14 cellular contexts compared by ENCODE assay signal in genomic region chr1:240499012-240499411, GRCh38.
A peak's percentile ranks its signal among the peaks of the same experiment; 100 is the strongest.
DNase-seq lines count a peak whose midpoint lies in the region; ATAC-seq, FAIRE-seq and TF ChIP-seq lines count a peak whose summit lies in the region.
"Had no signal": no experiment of that assay in that cellular context is flagged by ENCODE, and none has a peak within 500 bp of the region (broad histone marks: within the 10 kb centered on the region; RNA-seq: fewer than 3 reads in every experiment).

No MANE protein-coding gene starts in this region.

- no peaks in the 10 kb centered on the region for H3K79me2 ChIP-seq in H1 (ENCODE audit: control insufficient read depth in 1 of 2, insufficient read depth in 2 of 2, low read length in 2 of 2)

- H2BK12ac ChIP-seq in H1 (ENCODE audit: low read depth, low read length) (no peak overlapping the region), neuronal stem cell (ENCODE audit: low read length) (no peak overlapping the region)

- H3K9ac ChIP-seq in H1 (replicated peaks in 1 of 4; ENCODE audit: extremely low read depth in 1 of 4, low read depth in 3 of 4, low read length in 3 of 4), result no peak overlapping the region
- no peak overlapping the region for H3K9ac ChIP-seq in neuronal stem cell (ENCODE audit: low read depth, low read length, poor library complexity)

- H4K20me1 ChIP-seq in H1 (replicated peaks in 1 of 2; ENCODE audit: control insufficient read depth in 1 of 2, insufficient read depth in 2 of 2, low read length in 2 of 2), result no peaks in the 10 kb centered on the region

- H4K5ac ChIP-seq in H1 (ENCODE audit: insufficient read length, low read depth, low read length), result no peak overlapping the region

- H3K27me3 ChIP-seq in H1 (replicated peaks in 1 of 4; ENCODE audit: control insufficient read depth in 3 of 4, extremely low read depth in 1 of 4, insufficient read depth in 3 of 4, low read length in 3 of 4), result no peaks in the 10 kb centered on the region
- no peaks in the 10 kb centered on the region for H3K27me3 ChIP-seq in neuronal stem cell (ENCODE audit: control insufficient read depth in 3 of 3, insufficient read depth in 3 of 3, low read depth in 1 of 3, low read length in 3 of 3)
- H3K27me3 ChIP-seq in uterus, result no peaks in the 10 kb centered on the region

- H3K4me3 Mint-ChIP-seq in stimulated activated memory B cell treated with anti-CD40 and anti-IgM and Interleukin-4, amounts not matched to agents 10 μg/mL and 1 μg/mL and 100 μg/mL, for 72 hours, result no peak overlapping the region
- H3K4me3 Mint-ChIP-seq: IgD-negative memory B cell had no signal

- no peak overlapping the region for H3K4me2 ChIP-seq in H1 (ENCODE audit: insufficient read depth in 1 of 2, low read depth in 2 of 2, low read length in 2 of 2)
- no peak overlapping the region for H3K4me2 ChIP-seq in neuronal stem cell (ENCODE audit: insufficient read depth, low read length, poor library complexity, severe bottlenecking)

- no peak overlapping the region for H3K56ac ChIP-seq in H1 (replicated peaks; ENCODE audit: insufficient read length, low read depth, low read length)

- no peak for ATAC-seq in stimulated activated memory B cell treated with anti-CD40 and anti-IgM and Interleukin-4, amounts not matched to agents 10 μg/mL and 1 μg/mL and 100 μg/mL, for 72 hours
- ATAC-seq: psoas muscle had no signal

- H4K91ac ChIP-seq in H1 (replicated peaks; ENCODE audit: insufficient read length, low read length), result no peak overlapping the region
- no peak overlapping the region for H4K91ac ChIP-seq in neuronal stem cell (ENCODE audit: low read depth, low read length, poor library complexity)

- DNase-seq in EH (ENCODE audit: low read depth) (peak; percentile 75), NB4 (ENCODE audit: low read depth) (peak; percentile 39), H1 (ENCODE audit: low read depth in 1 of 2, low spot score in 2 of 2) (no peak), neuronal stem cell (ENCODE audit: low spot score) (no peak), NCI-H510A (lab: John Stamatoyannopoulos, UW) (no peak), NCI-H774 (lab: John Stamatoyannopoulos, UW) (no peak), uterus (no peak)
- DNase-seq: psoas muscle, SHP77 had no signal

- H3K79me1 ChIP-seq in H1 (ENCODE audit: low read depth, low read length) (no peaks in the 10 kb centered on the region), neuronal stem cell (ENCODE audit: low read depth, low read length) (no peaks in the 10 kb centered on the region)

- H2BK15ac ChIP-seq in H1 (ENCODE audit: low read length), result no peak overlapping the region
- no peak overlapping the region for H2BK15ac ChIP-seq in neuronal stem cell (ENCODE audit: low read length)

- no peak for TF ChIP-seq RAD21 in H1 (IDR thresholded peaks at IDR 0.05 in 1 of 2, conservative IDR thresholded peaks at IDR 0.05 in 1 of 2; ENCODE audit: low read depth in 2 of 2, low read length in 2 of 2)

- H3K18ac ChIP-seq in H1 (ENCODE audit: extremely low read depth, low read length) (no peak overlapping the region), neuronal stem cell (ENCODE audit: low read length) (no peak overlapping the region)

- H2AFZ ChIP-seq in H1 (ENCODE audit: low read length) (peak overlapping the region; percentile 87), neuronal stem cell (ENCODE audit: low read length) (peak overlapping the region; percentile 73)

- POLR2A ChIA-PET in H1 (lab: Charles Lee; ENCODE audit: partially characterized antibody), result no interaction called here

- H3K23ac ChIP-seq in H1 (ENCODE audit: insufficient read length) (no peak overlapping the region), neuronal stem cell (ENCODE audit: low read depth, low read length, poor library complexity) (no peak overlapping the region)

- H2BK5ac ChIP-seq in H1 (ENCODE audit: low read depth, low read length) (no peak overlapping the region), neuronal stem cell (ENCODE audit: low read length) (no peak overlapping the region)

- H2AK5ac ChIP-seq in H1 (ENCODE audit: low read depth, low read length) (no peak overlapping the region), neuronal stem cell (ENCODE audit: low read depth, low read length) (no peak overlapping the region)

- TF ChIP-seq EP300 in H1 (IDR thresholded peaks at IDR 0.05; ENCODE audit: borderline replicate concordance in 1 of 2, low read depth in 2 of 2, low read length in 2 of 2), result no peak

- H3K4ac ChIP-seq in H1 (replicated peaks; ENCODE audit: insufficient read length, low read depth, low read length) (no peak overlapping the region), neuronal stem cell (ENCODE audit: low read length) (no peak overlapping the region)

- no peaks in the 10 kb centered on the region for H3K4me1 ChIP-seq in H1 (replicated peaks in 1 of 4; ENCODE audit: control insufficient read depth in 3 of 4, insufficient read depth in 4 of 4, low read length in 3 of 4)
- H3K4me1 ChIP-seq in neuronal stem cell (ENCODE audit: control insufficient read depth in 2 of 2, insufficient read depth in 1 of 2, low read depth in 1 of 2, low read length in 2 of 2), result peaks cover 1 to 7% of the 10 kb centered on the region in 2 donors
- no peaks in the 10 kb centered on the region for H3K4me1 ChIP-seq in uterus
- H3K4me1 ChIP-seq: psoas muscle had no signal

- H2BK20ac ChIP-seq in H1 (ENCODE audit: low read length), result no peak overlapping the region; the same call in 1 of the 2 replicates

- no peaks in the 10 kb centered on the region for H3K23me2 ChIP-seq in H1 (ENCODE audit: low read depth, low read length)

- no peak overlapping the region for H3K14ac ChIP-seq in H1 (ENCODE audit: insufficient read length)
- H3K14ac ChIP-seq in neuronal stem cell (ENCODE audit: low read length), result no peak overlapping the region

- H3K36me3 Mint-ChIP-seq in stimulated activated memory B cell treated with anti-CD40 and anti-IgM and Interleukin-4, amounts not matched to agents 10 μg/mL and 1 μg/mL and 100 μg/mL, for 72 hours, result no peaks in the 10 kb centered on the region

- no peak overlapping the region for H3K27ac Mint-ChIP-seq in stimulated activated memory B cell treated with anti-CD40 and anti-IgM and Interleukin-4, amounts not matched to agents 10 μg/mL and 1 μg/mL and 100 μg/mL, for 72 hours
- H3K27ac Mint-ChIP-seq: activated T-helper 2 cell treated with anti-CD3 and anti-CD28 coated beads, Interferon-gamma antibody, Interleukin-2, Interleukin-4, amounts not matched to agents 10 μg/mL and 5 μg/mL and 100 μg/mL, durations not matched to agents 14 hours and 24 hours and 36 hours; IgD-negative memory B cell had no signal

- H3K9me3 ChIP-seq in H1 (ENCODE audit: insufficient read depth in 2 of 2, low read depth in 1 of 2, low read length in 1 of 2), result no peaks in the 10 kb centered on the region
- no peaks in the 10 kb centered on the region for H3K9me3 ChIP-seq in neuronal stem cell (replicated peaks in 1 of 2; ENCODE audit: control insufficient read depth in 2 of 2, insufficient read depth in 1 of 2, low read depth in 1 of 2, low read length in 2 of 2)
- H3K9me3 ChIP-seq in uterus, result no peaks in the 10 kb centered on the region
- H3K9me3 ChIP-seq: psoas muscle, thoracic aorta had no signal

- H3K27me3 Mint-ChIP-seq in stimulated activated memory B cell treated with anti-CD40 and anti-IgM and Interleukin-4, amounts not matched to agents 10 μg/mL and 1 μg/mL and 100 μg/mL, for 72 hours, result no peaks in the 10 kb centered on the region
- H3K27me3 Mint-ChIP-seq: IgD-negative memory B cell had no signal

- 91% methylated on average over 2 of the region's 2 CpGs; no CpG with 5 or more reads in 1 of the 2 experiments for WGBS in H1 (ENCODE audit: extremely low coverage in 1 of 2, insufficient coverage in 1 of 2, insufficient read length in 1 of 2, insufficient replicate concordance in 2 of 2, low coverage in 1 of 2, low lambda C conversion rate in 2 of 2, missing lambda C conversion rate in 1 of 2), 2 experiments
- no CpG with 5 or more reads among the region's 2 CpGs for WGBS in neuronal stem cell (ENCODE audit: extremely low coverage in 2 of 2, insufficient read length in 2 of 2, insufficient replicate concordance in 1 of 2), 2 donors

- TF ChIP-seq POLR2A in NB4 (IDR thresholded peaks at IDR 0.05; ENCODE audit: extremely low read depth, insufficient read length), result no peak
- no peak for TF ChIP-seq POLR2A in H1 (IDR thresholded peaks at IDR 0.05; ENCODE audit: control extremely low read depth in 1 of 2, low read depth in 2 of 2, low read length in 2 of 2)
- no peak for TF ChIP-seq POLR2A in uterus (IDR thresholded peaks at IDR 0.05)

- no peak for FAIRE-seq in H1 (lab: Jason Lieb, UNC)
- FAIRE-seq: GM18507 had no signal

- H3K27ac ChIP-seq in H1 (ENCODE audit: low read depth, low read length) (no peak overlapping the region), neuronal stem cell (replicated peaks; ENCODE audit: low read length) (no peak overlapping the region), uterus (no peak overlapping the region)
- H3K27ac ChIP-seq: psoas muscle, thoracic aorta had no signal

- TF ChIP-seq CTCF in NB4 (IDR thresholded peaks at IDR 0.05; ENCODE audit: low read depth, low read length) (no peak), H1 (IDR thresholded peaks at IDR 0.05; ENCODE audit: control extremely low read depth in 1 of 3, insufficient read depth in 1 of 3, low read depth in 1 of 3, low read length in 3 of 3) (no peak), uterus (IDR thresholded peaks at IDR 0.05) (no peak)

- H3K4me3 ChIP-seq in NB4 (ENCODE audit: low read depth, low read length) (no peak overlapping the region), H1 (ENCODE audit: extremely low read depth in 1 of 4, insufficient read depth in 2 of 4, low read depth in 3 of 4, low read length in 4 of 4) (no peak overlapping the region), neuronal stem cell (ENCODE audit: low read length in 2 of 2) (no peak overlapping the region), uterus (no peak overlapping the region)
- H3K4me3 ChIP-seq: psoas muscle, thoracic aorta had no signal

- H2BK120ac ChIP-seq in H1 (replicated peaks; ENCODE audit: low read depth, low read length), result no peak overlapping the region
- H2BK120ac ChIP-seq in neuronal stem cell (ENCODE audit: low read depth, low read length), result no peak overlapping the region

- intact Hi-C loops in uterus (cut with DNase I; ENCODE audit: low total_unique reads), result no loop called here

- H3K36me3 ChIP-seq in H1 (ENCODE audit: control insufficient read depth in 2 of 4, insufficient read depth in 4 of 4, low read length in 3 of 4) (no peaks in the 10 kb centered on the region), neuronal stem cell (replicated peaks in 1 of 2; ENCODE audit: control insufficient read depth in 2 of 2, insufficient read depth in 2 of 2, low read length in 2 of 2) (no peaks in the 10 kb centered on the region), uterus (no peaks in the 10 kb centered on the region)
- H3K36me3 ChIP-seq: thoracic aorta had no signal

- CTCF ChIA-PET in H1 (lab: Charles Lee; ENCODE audit: partially characterized antibody), result interaction anchor here (0.6 to 1.6 kb wide), 4 partner anchors 11 to 1641 kb away, joined by 3 to 7 read pairs (median 4); no protein-coding TSS in a partner anchor

- H4K8ac ChIP-seq in H1 (ENCODE audit: extremely low read depth, insufficient read depth, low read length) (no peak overlapping the region), neuronal stem cell (ENCODE audit: low read depth, low read length) (no peak overlapping the region)

- peaks cover 6% of the 10 kb centered on the region for H3K9me3 Mint-ChIP-seq in stimulated activated memory B cell treated with anti-CD40 and anti-IgM and Interleukin-4, amounts not matched to agents 10 μg/mL and 1 μg/mL and 100 μg/mL, for 72 hours

- H3K4me1 Mint-ChIP-seq in stimulated activated memory B cell treated with anti-CD40 and anti-IgM and Interleukin-4, amounts not matched to agents 10 μg/mL and 1 μg/mL and 100 μg/mL, for 72 hours, result no peaks in the 10 kb centered on the region
- H3K4me1 Mint-ChIP-seq: IgD-negative memory B cell had no signal

Comparison
In these comparisons a context has a peak if more than half of its experiments do, and no peak if none do; other contexts are left out.
1. DNase-seq: peak in EH (single experiment) and NB4 (single experiment); none in H1 (0 of 2), neuronal stem cell (single experiment), NCI-H510A (single experiment), NCI-H774 (single experiment) and uterus (0 of 2).